Comparison of ENCODE assay signal across 1 cellular context in the genomic region with DNA sequence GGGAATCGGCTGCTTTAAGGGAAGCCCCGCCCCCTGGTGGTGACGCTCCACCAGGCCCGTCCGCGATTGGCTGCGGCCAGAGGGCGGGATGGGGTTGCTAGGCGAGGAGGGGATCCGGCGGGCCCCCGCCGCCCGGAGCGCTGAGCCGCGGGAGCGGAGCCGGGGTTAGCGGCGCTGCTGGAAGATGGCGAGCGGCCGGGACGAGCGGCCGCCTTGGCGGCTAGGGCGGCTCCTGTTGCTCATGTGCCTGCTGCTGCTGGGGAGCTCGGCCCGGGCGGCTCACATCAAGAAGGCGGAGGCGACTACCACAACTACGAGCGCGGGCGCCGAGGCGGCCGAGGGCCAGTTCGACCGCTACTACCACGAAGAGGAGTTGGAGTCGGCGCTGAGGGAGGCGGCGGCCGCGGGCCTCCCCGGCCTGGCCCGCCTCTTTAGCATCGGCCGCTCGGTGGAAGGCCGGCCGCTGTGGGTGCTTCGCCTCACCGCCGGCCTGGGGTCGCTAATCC.
TF ChIP-seq lines count a peak whose summit lies in the region.

CPD (plus strand) TSS at position 131 of the 506 bp plus-strand sequence; CDS start at position 185, 54 bp downstream.

TF ChIP-seq in HEK293, 187 proteins besides CTCF, POLR2A, EP300 and RAD21 (continued from another document):
- TF ChIP-seq PRDM2 (tag by site-specific recombination; IDR thresholded peaks at IDR 0.05; ENCODE audit: borderline replicate concordance) (no peak), ZNF843 (tag by site-specific recombination; IDR thresholded peaks at IDR 0.05) (0 out of 2 replicates have a peak, but pooled peaks have one; percentile 49), ZNF157 (tag by site-specific recombination; IDR thresholded peaks at IDR 0.05) (no peak), IKZF3 (tag by site-specific recombination; IDR thresholded peaks at IDR 0.05) (peak; percentile 20; the same call in 1 of the 2 replicates), ZNF610 (tag by site-specific recombination; IDR thresholded peaks at IDR 0.05; ENCODE audit: borderline replicate concordance) (peak; percentile 71; the same call in 1 of the 2 replicates), ZNF174 (tag by site-specific recombination; IDR thresholded peaks at IDR 0.05) (no peak), ZNF76 (tag by site-specific recombination; IDR thresholded peaks at IDR 0.05; ENCODE audit: borderline replicate concordance, low read depth) (peak; percentile 41; the same call in 1 of the 2 replicates), ZNF19 (tag by site-specific recombination; IDR thresholded peaks at IDR 0.05; ENCODE audit: low read depth) (no peak), ZNF391 (tag by site-specific recombination; IDR thresholded peaks at IDR 0.05; ENCODE audit: borderline replicate concordance, low read depth) (peak; percentile 69; the same call in 1 of the 2 replicates), GLIS1 (tag by site-specific recombination; IDR thresholded peaks at IDR 0.05) (peak; percentile 76), ZFP3 (tag by site-specific recombination; IDR thresholded peaks at IDR 0.05; ENCODE audit: low read depth) (no peak), TCF7L2 (IDR thresholded peaks at IDR 0.05; ENCODE audit: borderline replicate concordance, low read depth, low read length) (no peak), HOXC10 (CRISPR knock-in tag; IDR thresholded peaks at IDR 0.05) (peak; percentile 77; the same call in 1 of the 2 replicates), ZNF791 (tag by site-specific recombination; IDR thresholded peaks at IDR 0.05) (no peak)
